In the genomic region with DNA sequence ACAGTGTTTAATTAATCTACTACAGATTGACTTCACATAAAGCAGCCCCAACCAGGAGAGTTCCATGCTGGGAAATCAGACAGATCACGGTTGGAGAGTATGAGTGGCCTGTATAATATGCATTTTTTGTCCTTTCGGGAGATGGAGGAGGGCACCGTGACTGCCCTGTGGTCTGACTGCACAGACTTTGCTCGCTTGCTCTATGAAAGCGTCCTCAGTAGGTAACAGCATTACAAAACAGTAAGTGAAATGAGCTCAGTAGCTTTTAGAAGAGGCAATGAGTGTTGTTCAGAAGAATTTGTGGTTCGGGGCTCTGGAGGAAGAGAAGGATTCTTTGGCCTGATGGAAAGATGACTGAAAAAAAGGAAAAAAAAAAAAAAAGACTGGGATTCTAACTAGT, we compare ENCODE assay signal across 23 cellular contexts. TPM values are rescaled to one million over a fixed set of nuclear protein-coding genes. Genes with fewer than 3 reads are reported as not detected.
DNase-seq lines count a peak whose midpoint lies in the region; TF ChIP-seq lines count a peak whose summit lies in the region.
"Had no signal": no experiment of that assay in that cellular context is flagged by ENCODE, and none has a peak within 500 bp of the region (broad histone marks: within the 10 kb centered on the region; RNA-seq: fewer than 3 reads in every experiment).

No MANE protein-coding gene starts in this region.

- peak overlapping the region; percentile 0 for H3K4me3 Mint-ChIP-seq in endothelial cell (ENCODE audit: unreplicated experiment)
- peak overlapping the region; percentile 28 to 37 (median 36) for H3K4me3 Mint-ChIP-seq in nephron
- H3K4me3 Mint-ChIP-seq: activated B cell treated with CpG ODN at 0.5 μM for 24 hours; activated naive CD4-positive, alpha-beta T cell treated with anti-CD3 and anti-CD28 coated beads, Interleukin-2, amount 50 U/mL, for 24 hours; activated T-helper 1 cell treated with anti-CD3 and anti-CD28 coated beads, Interleukin-12 subunit alpha, Interleukin-12 subunit beta, Interleukin-2, Interleukin-4 antibody, amounts not matched to agents 30 ng/mL and 10 ng/mL and 1 ng/mL, durations not matched to agents 14 hours and 24 hours and 36 hours; stimulated activated memory B cell treated with anti-CD40 and anti-IgM and Interleukin-4, amounts not matched to agents 10 μg/mL and 1 μg/mL and 100 μg/mL, for 72 hours had no signal

- no peak overlapping the region for H3K4me3 ChIP-seq in foreskin fibroblast (ENCODE audit: low read depth in 1 of 2, low read length in 2 of 2)
- H3K4me3 ChIP-seq: left lung, suprapubic skin, vagina had no signal

- H3K9me3 Mint-ChIP-seq in endothelial cell (ENCODE audit: unreplicated experiment) (no peaks in the 10 kb centered on the region), nephron (peaks cover 14% of the 10 kb centered on the region)
- H3K9me3 Mint-ChIP-seq: activated naive CD4-positive, alpha-beta T cell treated with anti-CD3 and anti-CD28 coated beads, Interleukin-2, amount 50 U/mL, for 24 hours had no signal

- H3K27ac Mint-ChIP-seq in endothelial cell (ENCODE audit: unreplicated experiment) = no peak overlapping the region
- H3K27ac Mint-ChIP-seq in nephron = peak overlapping the region; percentile 73 to 85 (median 82)
- H3K27ac Mint-ChIP-seq: activated B cell treated with CpG ODN at 0.5 μM for 24 hours; activated naive CD4-positive, alpha-beta T cell treated with anti-CD3 and anti-CD28 coated beads, Interleukin-2, amount 50 U/mL, for 24 hours; activated T-helper 1 cell treated with anti-CD3 and anti-CD28 coated beads, Interleukin-12 subunit alpha, Interleukin-12 subunit beta, Interleukin-2, Interleukin-4 antibody, amounts not matched to agents 30 ng/mL and 10 ng/mL and 1 ng/mL, durations not matched to agents 14 hours and 24 hours and 36 hours; stimulated activated memory B cell treated with anti-CD40 and anti-IgM and Interleukin-4, amounts not matched to agents 10 μg/mL and 1 μg/mL and 100 μg/mL, for 72 hours had no signal

- H3K36me3 Mint-ChIP-seq in endothelial cell (ENCODE audit: low read depth, unreplicated experiment) (peaks cover 6% of the 10 kb centered on the region), nephron (ENCODE audit: low read depth) (peaks cover 2% of the 10 kb centered on the region)
- H3K36me3 Mint-ChIP-seq: activated naive CD4-positive, alpha-beta T cell treated with anti-CD3 and anti-CD28 coated beads, Interleukin-2, amount 50 U/mL, for 24 hours; stimulated activated memory B cell treated with anti-CD40 and anti-IgM and Interleukin-4, amounts not matched to agents 10 μg/mL and 1 μg/mL and 100 μg/mL, for 72 hours had no signal

- peaks cover 4% of the 10 kb centered on the region for H3K27me3 Mint-ChIP-seq in endothelial cell (ENCODE audit: unreplicated experiment)
- H3K27me3 Mint-ChIP-seq in nephron (ENCODE audit: low read depth) = peaks cover 7% of the 10 kb centered on the region
- H3K27me3 Mint-ChIP-seq: activated B cell treated with CpG ODN at 0.5 μM for 24 hours; activated naive CD4-positive, alpha-beta T cell treated with anti-CD3 and anti-CD28 coated beads, Interleukin-2, amount 50 U/mL, for 24 hours; stimulated activated memory B cell treated with anti-CD40 and anti-IgM and Interleukin-4, amounts not matched to agents 10 μg/mL and 1 μg/mL and 100 μg/mL, for 72 hours had no signal

- peak; percentile 24 for DNase-seq in amniotic epithelial cell (ENCODE audit: low read depth)
- DNase-seq in endothelial cell (ENCODE audit: low spot score) = no peak
- peak; percentile 21 for DNase-seq in smooth muscle cell of the brain vasculature (ENCODE audit: low read depth, low spot score)
- DNase-seq in foreskin fibroblast = no peak
- no peak for DNase-seq in DMS153 (lab: John Stamatoyannopoulos, UW)
- DNase-seq in activated CD8-positive, alpha-beta memory T cell treated with anti-CD3 and anti-CD28 coated beads, Interleukin-2, amount 50 U/mL, for 4 hours = no peak
- DNase-seq: activated B cell treated with CpG ODN at 0.5 μM for 24 hours; aorta; IMR-90; left lung; NCI-H2107; NCI-H510A treated with DMSO at 0.1 percent for 48 hours; NK-92 treated with Interleukin-12 subunit alpha and Interleukin-12 subunit beta, amount 100 ng/mL, for 24 hours; SIG-M5; small intestine; SW 1271; T1000 had no signal

- H3K4me1 Mint-ChIP-seq in endothelial cell (ENCODE audit: unreplicated experiment) (peaks cover 11% of the 10 kb centered on the region), nephron (peaks cover 28% of the 10 kb centered on the region)
- H3K4me1 Mint-ChIP-seq: activated naive CD4-positive, alpha-beta T cell treated with anti-CD3 and anti-CD28 coated beads, Interleukin-2, amount 50 U/mL, for 24 hours had no signal

- TF ChIP-seq CTCF in endothelial cell (IDR thresholded peaks at IDR 0.05; ENCODE audit: unreplicated experiment) (no peak), nephron (IDR thresholded peaks at IDR 0.05; ENCODE audit: unreplicated experiment in 3 of 3) (no peak), foreskin fibroblast (IDR thresholded peaks at IDR 0.05; ENCODE audit: low read depth, low read length) (no peak)

RNA-seq across cellular contexts. Expression of a gene that starts 34.1 kb away (rescaled TPM):
- total RNA-seq in endothelial cell (ENCODE audit: unreplicated experiment) = 89.0 TPM

Comparison
In these comparisons a context has a peak if more than half of its experiments do, and no peak if none do; other contexts are left out.
1. DNase-seq: peak in amniotic epithelial cell (single experiment) and smooth muscle cell of the brain vasculature (single experiment); none in endothelial cell (single experiment), foreskin fibroblast (0 of 2), DMS153 (single experiment) and activated CD8-positive, alpha-beta memory T cell treated with anti-CD3 and anti-CD28 coated beads, Interleukin-2, amount 50 U/mL, for 4 hours (single experiment).